Comparison of ENCODE assay signal across 38 cellular contexts in genomic region chr15:69027976-69028518, GRCh38. TPM values are rescaled to one million over a fixed set of nuclear protein-coding genes. Genes with fewer than 3 reads are reported as not detected.
"Had no signal": no experiment of that assay in that cellular context is flagged by ENCODE, and none has a peak within 500 bp of the region (broad histone marks: within the 10 kb centered on the region; RNA-seq: fewer than 3 reads in every experiment).

No MANE protein-coding gene starts in this region.

- H3K4me3 Mint-ChIP-seq: activated B cell treated with CpG ODN at 0.5 μM for 24 hours; activated CD4-positive, alpha-beta memory T cell treated with anti-CD3 and anti-CD28 coated beads, Interleukin-2, amount 10 ng/mL, durations not matched to agents 7 days and 5 days; activated CD4-positive, alpha-beta T cell treated with anti-CD3 and anti-CD28 coated beads for 36 hours; activated CD4-positive, alpha-beta T cell treated with anti-CD3 and anti-CD28 coated beads, Interleukin-2, amount 10 ng/mL, durations not matched to agents 7 days and 5 days; activated CD8-positive, alpha-beta memory T cell treated with anti-CD3 and anti-CD28 coated beads, Interleukin-2, amount 10 ng/mL, durations not matched to agents 7 days and 5 days; activated CD8-positive, alpha-beta T cell treated with anti-CD3 and anti-CD28 coated beads, Interleukin-2, amount 10 ng/mL, durations not matched to agents 7 days and 5 days; activated naive CD4-positive, alpha-beta T cell treated with anti-CD3 and anti-CD28 coated beads, Interleukin-2, amount 10 ng/mL, durations not matched to agents 7 days and 5 days; activated naive CD4-positive, alpha-beta T cell treated with anti-CD3 and anti-CD28 coated beads, Interleukin-2, amount 50 U/mL, for 24 hours; activated naive CD8-positive, alpha-beta T cell; activated naive CD8-positive, alpha-beta T cell treated with anti-CD3 and anti-CD28 coated beads, Interleukin-2, amount 10 ng/mL, durations not matched to agents 7 days and 5 days; activated naive CD8-positive, alpha-beta T cell treated with anti-CD3 and anti-CD28 coated beads, Interleukin-2, amount 50 U/mL, for 24 hours; activated T-cell treated with anti-CD3 and anti-CD28 coated beads, Interleukin-2, amount 50 U/mL, for 24 hours; central memory CD8-positive, alpha-beta T cell; T-helper 1 cell treated with Interleukin-12 subunit alpha and Interleukin-12 subunit beta and Interleukin-4 antibody, amounts not matched to agents 30 μg/mL and 1 μg/mL, for 36 hours; T-helper 2 cell treated with Interferon-gamma antibody and Interleukin-4, amounts not matched to agents 5 μg/mL and 100 μg/mL, for 36 hours had no signal

- DNase-seq: activated B cell treated with CpG ODN at 0.5 μM for 24 hours; activated CD4-positive, alpha-beta memory T cell treated with anti-CD3 and anti-CD28 coated beads, Interleukin-2, amount 10 ng/mL, durations not matched to agents 7 days and 5 days; activated CD4-positive, alpha-beta T cell treated with anti-CD3 and anti-CD28 coated beads for 1 hour; activated CD4-positive, alpha-beta T cell treated with anti-CD3 and anti-CD28 coated beads for 36 hours; activated CD4-positive, alpha-beta T cell treated with anti-CD3 and anti-CD28 coated beads for 48 hours; activated CD4-positive, alpha-beta T cell treated with anti-CD3 and anti-CD28 coated beads, Interleukin-2, amount 10 ng/mL, durations not matched to agents 7 days and 5 days; activated CD4-positive, alpha-beta T cell treated with anti-CD3 and anti-CD28 coated beads, Interleukin-2, amount 50 U/mL, for 48 hours; activated CD8-positive, alpha-beta memory T cell treated with anti-CD3 and anti-CD28 coated beads for 24 hours; activated CD8-positive, alpha-beta memory T cell treated with anti-CD3 and anti-CD28 coated beads, Interleukin-2, amount 10 ng/mL, durations not matched to agents 7 days and 5 days; activated CD8-positive, alpha-beta memory T cell treated with anti-CD3 and anti-CD28 coated beads, Interleukin-2, amount 50 U/mL, for 48 hours; activated CD8-positive, alpha-beta T cell treated with anti-CD3 and anti-CD28 coated beads, Interleukin-2, amount 10 ng/mL, durations not matched to agents 7 days and 5 days; activated effector memory CD4-positive, alpha-beta T cell treated with Interleukin-2 at 50 U/mL for 16 hours; activated gamma-delta T cell; activated naive CD4-positive, alpha-beta T cell treated with anti-CD3 and anti-CD28 coated beads, Interleukin-2, amount 10 ng/mL, durations not matched to agents 7 days and 5 days; activated naive CD4-positive, alpha-beta T cell treated with Interleukin-2 at 50 U/mL for 16 hours; activated naive CD8-positive, alpha-beta T cell treated with anti-CD3 and anti-CD28 coated beads, Interleukin-2, amount 10 ng/mL, durations not matched to agents 7 days and 5 days; activated naive CD8-positive, alpha-beta T cell treated with anti-CD3 and anti-CD28 coated beads, Interleukin-2, amount 50 U/mL, for 24 hours; activated T-cell treated with anti-CD3 and anti-CD28 coated beads, Interleukin-2, amount 50 U/mL, for 24 hours; activated T-cell treated with anti-CD3 and anti-CD28 coated beads, Interleukin-2, amount 50 U/mL, for 48 hours; amygdala; anterior cingulate cortex; caudate nucleus; cerebellar nuclear complex; T-helper 1 cell; T-helper 2 cell; T-helper 9 cell had no signal

- H3K36me3 ChIP-seq: ascending aorta, cardiac muscle cell had no signal

- H3K27ac Mint-ChIP-seq: activated B cell treated with CpG ODN at 0.5 μM for 24 hours; activated CD4-positive, alpha-beta memory T cell treated with anti-CD3 and anti-CD28 coated beads, Interleukin-2, amount 10 ng/mL, durations not matched to agents 7 days and 5 days; activated CD4-positive, alpha-beta T cell treated with anti-CD3 and anti-CD28 coated beads for 36 hours; activated CD4-positive, alpha-beta T cell treated with anti-CD3 and anti-CD28 coated beads, Interleukin-2, amount 10 ng/mL, durations not matched to agents 7 days and 5 days; activated CD8-positive, alpha-beta memory T cell treated with anti-CD3 and anti-CD28 coated beads, Interleukin-2, amount 10 ng/mL, durations not matched to agents 7 days and 5 days; activated CD8-positive, alpha-beta T cell treated with anti-CD3 and anti-CD28 coated beads, Interleukin-2, amount 10 ng/mL, durations not matched to agents 7 days and 5 days; activated naive CD4-positive, alpha-beta T cell treated with anti-CD3 and anti-CD28 coated beads, Interleukin-2, amount 10 ng/mL, durations not matched to agents 7 days and 5 days; activated naive CD4-positive, alpha-beta T cell treated with anti-CD3 and anti-CD28 coated beads, Interleukin-2, amount 50 U/mL, for 24 hours; activated naive CD8-positive, alpha-beta T cell; activated naive CD8-positive, alpha-beta T cell treated with anti-CD3 and anti-CD28 coated beads, Interleukin-2, amount 10 ng/mL, durations not matched to agents 7 days and 5 days; activated naive CD8-positive, alpha-beta T cell treated with anti-CD3 and anti-CD28 coated beads, Interleukin-2, amount 50 U/mL, for 24 hours; activated T-cell treated with anti-CD3 and anti-CD28 coated beads, Interleukin-2, amount 50 U/mL, for 24 hours; activated T-helper 2 cell treated with anti-CD3 and anti-CD28 coated beads, Interferon-gamma antibody, Interleukin-2, Interleukin-4, amounts not matched to agents 10 μg/mL and 5 μg/mL and 100 μg/mL, durations not matched to agents 14 hours and 24 hours and 36 hours; brain; T-helper 1 cell treated with Interleukin-12 subunit alpha and Interleukin-12 subunit beta and Interleukin-4 antibody, amounts not matched to agents 30 μg/mL and 1 μg/mL, for 36 hours; T-helper 2 cell treated with Interferon-gamma antibody and Interleukin-4, amounts not matched to agents 5 μg/mL and 100 μg/mL, for 36 hours had no signal

- H3K9me3 ChIP-seq: ascending aorta had no signal

- H3K27me3 ChIP-seq: ascending aorta, cardiac muscle cell had no signal

- ATAC-seq: activated CD4-positive, alpha-beta T cell treated with anti-CD3 and anti-CD28 coated beads for 36 hours; activated CD4-positive, CD25-positive, alpha-beta regulatory T cell treated with anti-CD3 and anti-CD28 coated beads, Interleukin-2, amount 50 U/mL, for 24 hours; activated CD8-positive, alpha-beta memory T cell treated with anti-CD3 and anti-CD28 coated beads, Interleukin-2, amount 10 ng/mL, durations not matched to agents 7 days and 5 days; activated CD8-positive, alpha-beta T cell treated with anti-CD3 and anti-CD28 coated beads, Interleukin-2, amount 10 ng/mL, durations not matched to agents 7 days and 5 days; activated naive CD8-positive, alpha-beta T cell treated with anti-CD3 and anti-CD28 coated beads, Interleukin-2, amount 50 U/mL, for 24 hours had no signal

- H3K4me3 ChIP-seq: ascending aorta, cardiac muscle cell had no signal

- H3K4me1 Mint-ChIP-seq: brain had no signal

- H3K9me3 Mint-ChIP-seq: activated B cell treated with CpG ODN at 0.5 μM for 24 hours; activated CD4-positive, alpha-beta memory T cell treated with anti-CD3 and anti-CD28 coated beads, Interleukin-2, amount 10 ng/mL, durations not matched to agents 7 days and 5 days; activated CD4-positive, alpha-beta T cell treated with anti-CD3 and anti-CD28 coated beads, Interleukin-2, amount 10 ng/mL, durations not matched to agents 7 days and 5 days; activated naive CD4-positive, alpha-beta T cell treated with anti-CD3 and anti-CD28 coated beads, Interleukin-2, amount 10 ng/mL, durations not matched to agents 7 days and 5 days; activated naive CD4-positive, alpha-beta T cell treated with anti-CD3 and anti-CD28 coated beads, Interleukin-2, amount 50 U/mL, for 24 hours; activated naive CD8-positive, alpha-beta T cell treated with anti-CD3 and anti-CD28 coated beads, Interleukin-2, amount 10 ng/mL, durations not matched to agents 7 days and 5 days; activated naive CD8-positive, alpha-beta T cell treated with anti-CD3 and anti-CD28 coated beads, Interleukin-2, amount 50 U/mL, for 24 hours; activated T-cell treated with anti-CD3 and anti-CD28 coated beads, Interleukin-2, amount 50 U/mL, for 24 hours; activated T-helper 2 cell treated with anti-CD3 and anti-CD28 coated beads, Interferon-gamma antibody, Interleukin-2, Interleukin-4, amounts not matched to agents 10 μg/mL and 5 μg/mL and 100 μg/mL, durations not matched to agents 14 hours and 24 hours and 36 hours; central memory CD8-positive, alpha-beta T cell; T-helper 1 cell treated with Interleukin-12 subunit alpha and Interleukin-12 subunit beta and Interleukin-4 antibody, amounts not matched to agents 30 μg/mL and 1 μg/mL, for 36 hours; T-helper 2 cell treated with Interferon-gamma antibody and Interleukin-4, amounts not matched to agents 5 μg/mL and 100 μg/mL, for 36 hours had no signal

- H3K27ac ChIP-seq: ascending aorta, cardiac muscle cell, VCaP had no signal

- H3K4me1 ChIP-seq: ascending aorta had no signal

- H3K36me3 Mint-ChIP-seq: activated CD8-positive, alpha-beta memory T cell treated with anti-CD3 and anti-CD28 coated beads, Interleukin-2, amount 10 ng/mL, durations not matched to agents 7 days and 5 days; activated naive CD4-positive, alpha-beta T cell treated with anti-CD3 and anti-CD28 coated beads, Interleukin-2, amount 10 ng/mL, durations not matched to agents 7 days and 5 days; activated naive CD4-positive, alpha-beta T cell treated with anti-CD3 and anti-CD28 coated beads, Interleukin-2, amount 50 U/mL, for 24 hours; activated naive CD8-positive, alpha-beta T cell; activated naive CD8-positive, alpha-beta T cell treated with anti-CD3 and anti-CD28 coated beads, Interleukin-2, amount 10 ng/mL, durations not matched to agents 7 days and 5 days; brain had no signal

RNA-seq across cellular contexts. Expression of gene NOX5, which starts 13.6 kb away (rescaled TPM):
- total RNA-seq: activated CD4-positive, alpha-beta memory T cell treated with anti-CD3 and anti-CD28 coated beads, Interleukin-2, amount 10 ng/mL, durations not matched to agents 7 days and 5 days; activated CD4-positive, alpha-beta T cell treated with anti-CD3 and anti-CD28 coated beads for 36 hours; activated CD4-positive, alpha-beta T cell treated with anti-CD3 and anti-CD28 coated beads, Interleukin-2, amount 10 ng/mL, durations not matched to agents 7 days and 5 days; activated CD8-positive, alpha-beta T cell treated with anti-CD3 and anti-CD28 coated beads, Interleukin-2, amount 10 ng/mL, durations not matched to agents 7 days and 5 days; activated T-helper 2 cell treated with anti-CD3 and anti-CD28 coated beads, Interferon-gamma antibody, Interleukin-2, Interleukin-4, amounts not matched to agents 10 μg/mL and 5 μg/mL and 100 μg/mL, durations not matched to agents 14 hours and 24 hours and 36 hours; bronchial epithelial cell had no signal
